14 cellular contexts compared by ENCODE assay signal in genomic region chr11:94142308-94143277, GRCh38. TPM values are rescaled to one million over a fixed set of nuclear protein-coding genes. Genes with fewer than 3 reads are reported as not detected.
DNase-seq lines count a peak whose midpoint lies in the region; ATAC-seq and TF ChIP-seq lines count a peak whose summit lies in the region.
"Had no signal": no experiment of that assay in that cellular context is flagged by ENCODE, and none has a peak within 500 bp of the region (broad histone marks: within the 10 kb centered on the region; RNA-seq: fewer than 3 reads in every experiment).

No MANE protein-coding gene starts in this region.

- in situ Hi-C loops in transverse colon (cut with MboI; ENCODE audit: low pct_ligation_motif_present in 1 of 4, low pct_unique_long_range_greater_than_20kb in 1 of 4, low sequenced_read_pairs in 3 of 4) = no loop called here

- TF ChIP-seq CTCF in WTC11 (IDR thresholded peaks at IDR 0.05) (no peak), transverse colon (IDR thresholded peaks at IDR 0.05) (no peak)

- H3K36me3 Mint-ChIP-seq in WTC11 = no peaks in the 10 kb centered on the region
- peaks cover 5% of the 10 kb centered on the region for H3K36me3 Mint-ChIP-seq in stimulated activated effector memory CD8-positive, alpha-beta T cell treated with anti-CD3 and anti-CD28 coated beads, Interleukin-12 subunit alpha, Interleukin-12 subunit beta, amount 100 ng/mL, for 72 hours

- H3K27me3 Mint-ChIP-seq in WTC11 (ENCODE audit: low read depth) = no peaks in the 10 kb centered on the region
- H3K27me3 Mint-ChIP-seq: activated B cell treated with CpG ODN at 0.5 μM for 24 hours had no signal

- intact Hi-C loops in transverse colon (cut with DNase I; ENCODE audit: low total_unique reads) = no loop called here

- WGBS in transverse colon (ENCODE audit: low coverage in 1 of 2), 2 donors = 79 to 88% methylated on average over 6 to 7 of the region's 7 CpGs

- H3K4me3 ChIP-seq in transverse colon = no peak overlapping the region
- H3K4me3 ChIP-seq: body of pancreas, lower lobe of right lung had no signal

- CTCF ChIA-PET in WTC11 (lab: Charles Lee) = interaction anchor here (0.9 to 1.4 kb wide), 4 partner anchors 13 to 247 kb away, joined by 3 to 5 read pairs (median 4); partner anchors contain the start of gene PANX1

- peak; percentile 11; the same call in 1 of the 2 replicates for ATAC-seq in WTC11
- peak; percentile 46 for ATAC-seq in stimulated activated effector memory CD8-positive, alpha-beta T cell treated with anti-CD3 and anti-CD28 coated beads, Interleukin-12 subunit alpha, Interleukin-12 subunit beta, amount 100 ng/mL, for 72 hours
- ATAC-seq: body of pancreas had no signal

- no peaks in the 10 kb centered on the region for H3K9me3 ChIP-seq in transverse colon
- H3K9me3 ChIP-seq: body of pancreas, lower lobe of right lung had no signal

- no peak for TF ChIP-seq POLR2A in transverse colon (IDR thresholded peaks at IDR 0.05)

- no peak overlapping the region; the same call in 1 of the 2 replicates for H3K4me3 Mint-ChIP-seq in WTC11
- H3K4me3 Mint-ChIP-seq in stimulated activated effector memory CD8-positive, alpha-beta T cell treated with anti-CD3 and anti-CD28 coated beads, Interleukin-12 subunit alpha, Interleukin-12 subunit beta, amount 100 ng/mL, for 72 hours = no peak overlapping the region
- H3K4me3 Mint-ChIP-seq: activated B cell treated with CpG ODN at 0.5 μM for 24 hours had no signal

- H3K9me3 Mint-ChIP-seq in WTC11 = no peaks in the 10 kb centered on the region
- no peaks in the 10 kb centered on the region for H3K9me3 Mint-ChIP-seq in stimulated activated effector memory CD8-positive, alpha-beta T cell treated with anti-CD3 and anti-CD28 coated beads, Interleukin-12 subunit alpha, Interleukin-12 subunit beta, amount 100 ng/mL, for 72 hours
- H3K9me3 Mint-ChIP-seq: activated B cell treated with CpG ODN at 0.5 μM for 24 hours had no signal

- POLR2A ChIA-PET in WTC11 (lab: Charles Lee) = interaction anchor here (1.2 to 2.5 kb wide), 2 partner anchors 8 to 14 kb away, joined by 3 to 11 read pairs; partner anchors contain the start of gene PANX1

- H3K36me3 ChIP-seq in transverse colon = no peaks in the 10 kb centered on the region
- H3K36me3 ChIP-seq: lower lobe of right lung had no signal

- H3K4me1 ChIP-seq in transverse colon = peaks cover 0 to 36% (median 10%) of the 10 kb centered on the region in 4 donors

- peak overlapping the region; percentile 71; the same call in 1 of the 2 replicates for H3K27ac Mint-ChIP-seq in WTC11
- H3K27ac Mint-ChIP-seq in stimulated activated effector memory CD8-positive, alpha-beta T cell treated with anti-CD3 and anti-CD28 coated beads, Interleukin-12 subunit alpha, Interleukin-12 subunit beta, amount 100 ng/mL, for 72 hours = peak overlapping the region; percentile 1
- H3K27ac Mint-ChIP-seq: activated B cell treated with CpG ODN at 0.5 μM for 24 hours had no signal

- H3K27ac ChIP-seq in transverse colon = no peak overlapping the region
- H3K27ac ChIP-seq: 22Rv1, body of pancreas, lower lobe of right lung had no signal

- peak; percentile 21 for DNase-seq in DMS153 (lab: John Stamatoyannopoulos, UW)
- DNase-seq in DMS153 treated with DMSO at 0.1 percent for 48 hours (lab: John Stamatoyannopoulos, UW; ENCODE audit: unreplicated experiment) = no peak
- no peak for DNase-seq in WTC11 (ENCODE audit: low spot score)
- peak; percentile 71 for DNase-seq in islet precursor cell
- no peak for DNase-seq in stimulated activated effector memory CD8-positive, alpha-beta T cell treated with anti-CD3 and anti-CD28 coated beads, Interleukin-12 subunit alpha, Interleukin-12 subunit beta, amount 100 ng/mL, for 72 hours (ENCODE audit: low spot score in 2 of 2)
- no peak for DNase-seq in transverse colon
- DNase-seq in NCI-H446 (lab: John Stamatoyannopoulos, UW) = no peak
- no peak for DNase-seq in stimulated activated CD4-positive, alpha-beta T cell treated with anti-CD3 and anti-CD28 coated beads, Interleukin-12 subunit alpha, Interleukin-12 subunit beta, amount 100 ng/mL, for 4 hours
- DNase-seq: activated B cell treated with CpG ODN at 0.5 μM for 24 hours, body of pancreas, DND-41, lower lobe of right lung, NCI-H2171 treated with DMSO at 0.1 percent for 48 hours had no signal

- no peak for TF ChIP-seq EP300 in transverse colon (IDR thresholded peaks at IDR 0.05; ENCODE audit: low read depth)

- H3K4me1 Mint-ChIP-seq in WTC11 = peaks cover 71% of the 10 kb centered on the region
- H3K4me1 Mint-ChIP-seq in stimulated activated effector memory CD8-positive, alpha-beta T cell treated with anti-CD3 and anti-CD28 coated beads, Interleukin-12 subunit alpha, Interleukin-12 subunit beta, amount 100 ng/mL, for 72 hours = peaks cover 76% of the 10 kb centered on the region

- no peaks in the 10 kb centered on the region for H3K27me3 ChIP-seq in transverse colon
- H3K27me3 ChIP-seq: body of pancreas had no signal

TF ChIP-seq in WTC11, 78 proteins besides CTCF, POLR2A, EP300 and RAD21:
- TF ChIP-seq, protein P1, sequence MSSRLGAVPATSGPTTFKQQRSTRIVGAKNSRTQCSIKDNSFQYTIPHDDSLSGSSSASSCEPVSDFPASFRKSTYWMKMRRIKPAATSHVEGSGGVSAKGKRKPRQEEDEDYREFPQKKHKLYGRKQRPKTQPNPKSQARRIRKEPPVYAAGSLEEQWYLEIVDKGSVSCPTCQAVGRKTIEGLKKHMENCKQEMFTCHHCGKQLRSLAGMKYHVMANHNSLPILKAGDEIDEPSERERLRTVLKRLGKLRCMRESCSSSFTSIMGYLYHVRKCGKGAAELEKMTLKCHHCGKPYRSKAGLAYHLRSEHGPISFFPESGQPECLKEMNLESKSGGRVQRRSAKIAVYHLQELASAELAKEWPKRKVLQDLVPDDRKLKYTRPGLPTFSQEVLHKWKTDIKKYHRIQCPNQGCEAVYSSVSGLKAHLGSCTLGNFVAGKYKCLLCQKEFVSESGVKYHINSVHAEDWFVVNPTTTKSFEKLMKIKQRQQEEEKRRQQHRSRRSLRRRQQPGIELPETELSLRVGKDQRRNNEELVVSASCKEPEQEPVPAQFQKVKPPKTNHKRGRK (CRISPR knock-in tag; IDR thresholded peaks at IDR 0.05; ENCODE audit: borderline replicate concordance) = no peak
- no peak for TF ChIP-seq GRHL2 (CRISPR knock-in tag; IDR thresholded peaks at IDR 0.05; ENCODE audit: insufficient replicate concordance, severe bottlenecking)
- TF ChIP-seq, protein P2, sequence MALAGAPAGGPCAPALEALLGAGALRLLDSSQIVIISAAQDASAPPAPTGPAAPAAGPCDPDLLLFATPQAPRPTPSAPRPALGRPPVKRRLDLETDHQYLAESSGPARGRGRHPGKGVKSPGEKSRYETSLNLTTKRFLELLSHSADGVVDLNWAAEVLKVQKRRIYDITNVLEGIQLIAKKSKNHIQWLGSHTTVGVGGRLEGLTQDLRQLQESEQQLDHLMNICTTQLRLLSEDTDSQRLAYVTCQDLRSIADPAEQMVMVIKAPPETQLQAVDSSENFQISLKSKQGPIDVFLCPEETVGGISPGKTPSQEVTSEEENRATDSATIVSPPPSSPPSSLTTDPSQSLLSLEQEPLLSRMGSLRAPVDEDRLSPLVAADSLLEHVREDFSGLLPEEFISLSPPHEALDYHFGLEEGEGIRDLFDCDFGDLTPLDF (CRISPR knock-in tag; IDR thresholded peaks at IDR 0.05) = no peak
- no peak for TF ChIP-seq ATF1 (CRISPR knock-in tag; IDR thresholded peaks at IDR 0.05)
- no peak for TF ChIP-seq ZBTB43 (CRISPR knock-in tag; IDR thresholded peaks at IDR 0.05)
- TF ChIP-seq, protein P3, sequence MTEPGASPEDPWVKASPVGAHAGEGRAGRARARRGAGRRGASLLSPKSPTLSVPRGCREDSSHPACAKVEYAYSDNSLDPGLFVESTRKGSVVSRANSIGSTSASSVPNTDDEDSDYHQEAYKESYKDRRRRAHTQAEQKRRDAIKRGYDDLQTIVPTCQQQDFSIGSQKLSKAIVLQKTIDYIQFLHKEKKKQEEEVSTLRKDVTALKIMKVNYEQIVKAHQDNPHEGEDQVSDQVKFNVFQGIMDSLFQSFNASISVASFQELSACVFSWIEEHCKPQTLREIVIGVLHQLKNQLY (CRISPR knock-in tag; IDR thresholded peaks at IDR 0.05) = no peak
- TF ChIP-seq, protein P4, sequence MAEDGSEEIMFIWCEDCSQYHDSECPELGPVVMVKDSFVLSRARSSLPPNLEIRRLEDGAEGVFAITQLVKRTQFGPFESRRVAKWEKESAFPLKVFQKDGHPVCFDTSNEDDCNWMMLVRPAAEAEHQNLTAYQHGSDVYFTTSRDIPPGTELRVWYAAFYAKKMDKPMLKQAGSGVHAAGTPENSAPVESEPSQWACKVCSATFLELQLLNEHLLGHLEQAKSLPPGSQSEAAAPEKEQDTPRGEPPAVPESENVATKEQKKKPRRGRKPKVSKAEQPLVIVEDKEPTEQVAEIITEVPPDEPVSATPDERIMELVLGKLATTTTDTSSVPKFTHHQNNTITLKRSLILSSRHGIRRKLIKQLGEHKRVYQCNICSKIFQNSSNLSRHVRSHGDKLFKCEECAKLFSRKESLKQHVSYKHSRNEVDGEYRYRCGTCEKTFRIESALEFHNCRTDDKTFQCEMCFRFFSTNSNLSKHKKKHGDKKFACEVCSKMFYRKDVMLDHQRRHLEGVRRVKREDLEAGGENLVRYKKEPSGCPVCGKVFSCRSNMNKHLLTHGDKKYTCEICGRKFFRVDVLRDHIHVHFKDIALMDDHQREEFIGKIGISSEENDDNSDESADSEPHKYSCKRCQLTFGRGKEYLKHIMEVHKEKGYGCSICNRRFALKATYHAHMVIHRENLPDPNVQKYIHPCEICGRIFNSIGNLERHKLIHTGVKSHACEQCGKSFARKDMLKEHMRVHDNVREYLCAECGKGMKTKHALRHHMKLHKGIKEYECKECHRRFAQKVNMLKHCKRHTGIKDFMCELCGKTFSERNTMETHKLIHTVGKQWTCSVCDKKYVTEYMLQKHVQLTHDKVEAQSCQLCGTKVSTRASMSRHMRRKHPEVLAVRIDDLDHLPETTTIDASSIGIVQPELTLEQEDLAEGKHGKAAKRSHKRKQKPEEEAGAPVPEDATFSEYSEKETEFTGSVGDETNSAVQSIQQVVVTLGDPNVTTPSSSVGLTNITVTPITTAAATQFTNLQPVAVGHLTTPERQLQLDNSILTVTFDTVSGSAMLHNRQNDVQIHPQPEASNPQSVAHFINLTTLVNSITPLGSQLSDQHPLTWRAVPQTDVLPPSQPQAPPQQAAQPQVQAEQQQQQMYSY (CRISPR knock-in tag; IDR thresholded peaks at IDR 0.05) = no peak

RNA-seq across cellular contexts. Expression of gene PANX1, which starts 14.0 kb away (rescaled TPM):
- 21.9 to 22.9 TPM (median 22.2 TPM) in 3 replicates for total RNA-seq in WTC11 (2021)
- 10 to 100 TPM in 3 of 4 donors, 1 to 10 TPM in 1; 9.0 to 20.1 (median 11.3) TPM for total RNA-seq in transverse colon

Comparison
In these comparisons a context has a peak if more than half of its experiments do, and no peak if none do; other contexts are left out.
1. DNase-seq: peak in DMS153 (single experiment) and islet precursor cell (single experiment); none in DMS153 treated with DMSO at 0.1 percent for 48 hours (single experiment), WTC11 (single experiment), stimulated activated effector memory CD8-positive, alpha-beta T cell treated with anti-CD3 and anti-CD28 coated beads, Interleukin-12 subunit alpha, Interleukin-12 subunit beta, amount 100 ng/mL, for 72 hours (0 of 2), transverse colon (single experiment), NCI-H446 (0 of 2) and stimulated activated CD4-positive, alpha-beta T cell treated with anti-CD3 and anti-CD28 coated beads, Interleukin-12 subunit alpha, Interleukin-12 subunit beta, amount 100 ng/mL, for 4 hours (single experiment).